ENCODE assay signal across 7 cellular contexts in genomic region chr7:1827521-1827981, GRCh38.
DNase-seq lines count a peak whose midpoint lies in the region; ATAC-seq and TF ChIP-seq lines count a peak whose summit lies in the region.
"Not testable (repeated sequence)": the region's sequence is repeated elsewhere in the genome, so short reads cannot be mapped to it uniquely, and the experiment has no call there.

No MANE protein-coding gene starts in this region.

- 96% methylated on average over 12 of the region's 27 CpGs for WGBS in hepatocyte (ENCODE audit: low lambda C conversion rate, missing lambda C conversion rate)

- not testable (repeated sequence) for H3K27me3 Mint-ChIP-seq in stimulated activated memory B cell treated with anti-CD40 and anti-IgM and Interleukin-4, amounts not matched to agents 10 μg/mL and 1 μg/mL and 100 μg/mL, for 72 hours; type B pancreatic cell

- H3K4me1 ChIP-seq in HEK293 (ENCODE audit: control insufficient read depth, insufficient read depth, low read length); hepatocyte (ENCODE audit: insufficient read depth): not testable (repeated sequence)

- H3K27ac Mint-ChIP-seq in stimulated activated memory B cell treated with anti-CD40 and anti-IgM and Interleukin-4, amounts not matched to agents 10 μg/mL and 1 μg/mL and 100 μg/mL, for 72 hours; type B pancreatic cell: not testable (repeated sequence)

- ATAC-seq in stimulated activated memory B cell treated with anti-CD40 and anti-IgM and Interleukin-4, amounts not matched to agents 10 μg/mL and 1 μg/mL and 100 μg/mL, for 72 hours = peak; percentile 50

- not testable (repeated sequence) for H3K9me3 Mint-ChIP-seq in stimulated activated memory B cell treated with anti-CD40 and anti-IgM and Interleukin-4, amounts not matched to agents 10 μg/mL and 1 μg/mL and 100 μg/mL, for 72 hours; type B pancreatic cell

- H3K27ac ChIP-seq in HEK293 (ENCODE audit: extremely low read depth, low read depth, low read length); coronary artery; hepatocyte: not testable (repeated sequence)

- H3K4me3 ChIP-seq in HEK293 (ENCODE audit: low read depth, low read length); coronary artery; hepatocyte: not testable (repeated sequence)

- not testable (repeated sequence) for H3K9me2 ChIP-seq in hepatocyte (replicated peaks; ENCODE audit: insufficient read depth)

- not testable (repeated sequence) for TF ChIP-seq CTCF in HEK293 (tag by site-specific recombination; IDR thresholded peaks at IDR 0.05); coronary artery (IDR thresholded peaks at IDR 0.05); hepatocyte (IDR thresholded peaks at IDR 0.05; ENCODE audit: poor library complexity); type B pancreatic cell (conservative IDR thresholded peaks at IDR 0.05)

- POLR2A ChIA-PET in HEK293 (lab: Yijun Ruan, JAX) = not testable (repeated sequence)

- H3K36me3 ChIP-seq in HEK293 (ENCODE audit: control insufficient read depth in 2 of 2, insufficient read depth in 1 of 2, low read length in 2 of 2); hepatocyte (replicated peaks; ENCODE audit: insufficient read depth, low read depth): not testable (repeated sequence)

- CTCF ChIA-PET in HEK293 (lab: Yijun Ruan, JAX) = not testable (repeated sequence)

- H3K4me2 ChIP-seq in hepatocyte = not testable (repeated sequence)

- peaks cover 50% of the 10 kb centered on the region for H3K36me3 Mint-ChIP-seq in stimulated activated memory B cell treated with anti-CD40 and anti-IgM and Interleukin-4, amounts not matched to agents 10 μg/mL and 1 μg/mL and 100 μg/mL, for 72 hours
- H3K36me3 Mint-ChIP-seq in type B pancreatic cell = not testable (repeated sequence)

- not testable (repeated sequence) for H3K4me3 Mint-ChIP-seq in stimulated activated memory B cell treated with anti-CD40 and anti-IgM and Interleukin-4, amounts not matched to agents 10 μg/mL and 1 μg/mL and 100 μg/mL, for 72 hours; type B pancreatic cell

- not testable (repeated sequence) for H4K20me1 ChIP-seq in hepatocyte (ENCODE audit: insufficient read depth, poor library complexity, severe bottlenecking)

- not testable (repeated sequence) for H2AFZ ChIP-seq in hepatocyte

- H3K4me1 Mint-ChIP-seq in stimulated activated memory B cell treated with anti-CD40 and anti-IgM and Interleukin-4, amounts not matched to agents 10 μg/mL and 1 μg/mL and 100 μg/mL, for 72 hours; type B pancreatic cell (ENCODE audit: unreplicated experiment): not testable (repeated sequence)

- H3K79me2 ChIP-seq in hepatocyte = not testable (repeated sequence)

- peak; percentile 14 for DNase-seq in activated T-cell treated with anti-CD3 and anti-CD28 coated beads, Interleukin-2, amount 50 U/mL, for 1 hour
- DNase-seq in coronary artery (ENCODE audit: low spot score) (peak; percentile 24), hepatocyte (ENCODE audit: low spot score) (peak; percentile 2), mesenteric fat pad (ENCODE audit: low spot score) (peak; percentile 68), type B pancreatic cell (ENCODE audit: extremely low spot score, unreplicated experiment) (peak; percentile 64)

- not testable (repeated sequence) for H3K9me3 ChIP-seq in HEK293 (ENCODE audit: control insufficient read depth, insufficient read depth, low read depth, low read length); hepatocyte (ENCODE audit: low read depth)

- not testable (repeated sequence) for H3K27me3 ChIP-seq in hepatocyte

TF ChIP-seq in HEK293, 187 proteins besides CTCF, POLR2A, EP300 and RAD21:
- TF ChIP-seq KLF1 (tag by site-specific recombination; IDR thresholded peaks at IDR 0.05) = peak; percentile 66
TF ChIP-seq in HEK293: peak in this region for 1; not testable (repeated sequence) for 186.

Comparison
In these comparisons a context has a peak if more than half of its experiments do, and no peak if none do; other contexts are left out.
1. DNase-seq: peak in every context shown above with its lines; median percentile 68 in mesenteric fat pad; 64 in type B pancreatic cell; 24 in coronary artery; 14 in activated T-cell treated with anti-CD3 and anti-CD28 coated beads, Interleukin-2, amount 50 U/mL, for 1 hour; 2 in hepatocyte.